ENCODE assay signal across 16 cellular contexts in genomic region chr2:45241061-45241561, GRCh38.
DNase-seq lines count a peak whose midpoint lies in the region; ATAC-seq and TF ChIP-seq lines count a peak whose summit lies in the region.
"Had no signal": no experiment of that assay in that cellular context is flagged by ENCODE, and none has a peak within 500 bp of the region (broad histone marks: within the 10 kb centered on the region; RNA-seq: fewer than 3 reads in every experiment).

No MANE protein-coding gene starts in this region.

- TF ChIP-seq POLR2A in vagina (IDR thresholded peaks at IDR 0.05) = no peak
- TF ChIP-seq POLR2A in stomach (IDR thresholded peaks at IDR 0.05) = no peak

- no peaks in the 10 kb centered on the region for H3K27me3 ChIP-seq in right atrium auricular region
- no peaks in the 10 kb centered on the region for H3K27me3 ChIP-seq in vagina
- H3K27me3 ChIP-seq in stomach = peaks cover 0 to 5% (median 0%) of the 10 kb centered on the region in 3 donors
- H3K27me3 ChIP-seq: SJCRH30 had no signal

- no peak for ATAC-seq in Right ventricle myocardium inferior
- no peak for ATAC-seq in left lobe of liver
- ATAC-seq: activated CD8-positive, alpha-beta T cell treated with anti-CD3 and anti-CD28 coated beads, Interleukin-2, amount 10 ng/mL, durations not matched to agents 7 days and 5 days had no signal

- H3K4me1 ChIP-seq in right atrium auricular region (peaks cover 0 to 31% of the 10 kb centered on the region in 2 donors), vagina (peaks cover 15% of the 10 kb centered on the region), stomach (peaks cover 0 to 19% (median 8%) of the 10 kb centered on the region in 4 donors)

- H3K4me3 ChIP-seq in right atrium auricular region (no peak overlapping the region), foreskin fibroblast (ENCODE audit: low read depth in 1 of 2, low read length in 2 of 2) (no peak overlapping the region), vagina (no peak overlapping the region), stomach (no peak overlapping the region)
- H3K4me3 ChIP-seq: SJCRH30, thyroid gland had no signal

- no peaks in the 10 kb centered on the region for H3K36me3 ChIP-seq in right atrium auricular region
- H3K36me3 ChIP-seq in vagina = no peaks in the 10 kb centered on the region
- no peaks in the 10 kb centered on the region for H3K36me3 ChIP-seq in stomach
- H3K36me3 ChIP-seq: SJCRH30, thyroid gland had no signal

- 46 to 73% (median 64%) methylated on average over 3 of the region's 3 CpGs for WGBS in stomach, 5 donors

- TF ChIP-seq CTCF in right atrium auricular region (IDR thresholded peaks at IDR 0.05) = no peak
- no peak for TF ChIP-seq CTCF in VCaP (conservative IDR thresholded peaks at IDR 0.05)
- TF ChIP-seq CTCF in foreskin fibroblast (IDR thresholded peaks at IDR 0.05; ENCODE audit: low read depth, low read length) = no peak
- TF ChIP-seq CTCF in vagina (IDR thresholded peaks at IDR 0.05) = no peak
- TF ChIP-seq CTCF in stomach (IDR thresholded peaks at IDR 0.05) = no peak

- DNase-seq in right atrium auricular region (ENCODE audit: low spot score) = no peak
- DNase-seq in Right ventricle myocardium inferior (ENCODE audit: missing footprints) = no peak
- peak; percentile 29 to 64 for DNase-seq in foreskin fibroblast
- peak in 1 of 2 donors; percentile 64 for DNase-seq in vagina (ENCODE audit: extremely low spot score in 2 of 2)
- no peak for DNase-seq in stomach
- no peak for DNase-seq in left lobe of liver (ENCODE audit: low spot score)
- DNase-seq in T-helper 9 cell = no peak
- DNase-seq: activated CD8-positive, alpha-beta T cell treated with anti-CD3 and anti-CD28 coated beads, Interleukin-2, amount 10 ng/mL, durations not matched to agents 7 days and 5 days; activated effector memory CD4-positive, alpha-beta T cell treated with anti-CD3 and anti-CD28 coated beads, Interleukin-2, amount 50 U/mL, for 16 hours; caudate nucleus; NCI-H1436; occipital lobe; SJCRH30; thyroid gland had no signal

- TF ChIP-seq EP300 in stomach (IDR thresholded peaks at IDR 0.05) = no peak

- H3K9me3 ChIP-seq in right atrium auricular region (no peaks in the 10 kb centered on the region), vagina (no peaks in the 10 kb centered on the region), stomach (no peaks in the 10 kb centered on the region)
- H3K9me3 ChIP-seq: SJCRH30, thyroid gland had no signal

- intact Hi-C loops in Right ventricle myocardium inferior (cut with DNase I) = no loop called here
- intact Hi-C loops in vagina (cut with DNase I) = no loop called here
- intact Hi-C loops in stomach (cut with DNase I; ENCODE audit: low total_unique reads) = no loop called here

- H3K27ac ChIP-seq in right atrium auricular region (peak overlapping the region; percentile 46 to 70), VCaP (peak overlapping the region; percentile 63), vagina (peak overlapping the region; percentile 36), stomach (no peak overlapping the region)
- H3K27ac ChIP-seq: epithelial cell of prostate, thyroid gland had no signal

Comparison
In these comparisons a context has a peak if more than half of its experiments do, and no peak if none do; other contexts are left out.
1. DNase-seq: peak in foreskin fibroblast (2 of 2); none in right atrium auricular region (single experiment), Right ventricle myocardium inferior (single experiment), stomach (single experiment), left lobe of liver (single experiment) and T-helper 9 cell (single experiment).
2. H3K27ac ChIP-seq: peak in right atrium auricular region (2 of 2), VCaP (single experiment) and vagina (single experiment); none in stomach (0 of 5).